In the genomic region with DNA sequence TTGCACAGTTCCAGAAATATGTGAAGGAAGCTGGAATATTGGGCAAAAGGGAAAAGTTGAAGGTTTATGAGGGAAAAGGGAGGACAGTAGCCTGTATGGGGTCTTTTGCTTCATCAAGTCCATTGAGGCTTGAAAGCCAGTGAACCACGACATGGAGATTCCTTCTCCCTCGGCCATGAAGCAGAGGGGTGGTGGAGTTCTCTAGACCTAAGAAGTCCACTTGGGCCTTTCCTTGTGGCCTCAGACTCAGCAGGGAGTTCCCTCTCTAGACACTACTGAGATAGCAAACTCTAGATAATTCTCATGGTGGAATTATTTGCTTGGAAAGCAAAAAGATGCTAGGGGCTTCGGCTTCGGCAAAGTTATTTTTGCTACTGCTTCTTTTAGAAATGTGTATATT, we compare ENCODE assay signal across 33 cellular contexts.
DNase-seq lines count a peak whose midpoint lies in the region; ATAC-seq, FAIRE-seq and TF ChIP-seq lines count a peak whose summit lies in the region.
"Had no signal": no experiment of that assay in that cellular context is flagged by ENCODE, and none has a peak within 500 bp of the region (broad histone marks: within the 10 kb centered on the region; RNA-seq: fewer than 3 reads in every experiment).

No MANE protein-coding gene starts in this region.

- intact Hi-C loops in Calu3 (cut with micrococcal nuclease; ENCODE audit: unreplicated experiment) (loop anchor here (5.0 kb wide), 1 partner anchor 77 kb away; a partner anchor contains a TSS), body of pancreas (cut with DNase I) (no loop called here)

- H3K27me3 ChIP-seq in fibroblast of lung (ENCODE audit: control insufficient read depth, insufficient read depth, low read length) (no peaks in the 10 kb centered on the region), osteoblast (ENCODE audit: insufficient read depth, low read length) (no peaks in the 10 kb centered on the region), body of pancreas (no peaks in the 10 kb centered on the region)
- H3K27me3 ChIP-seq: BLaER1, esophagus muscularis mucosa, pancreas had no signal

- peak overlapping the region; percentile 40 for H3K27ac Mint-ChIP-seq in Calu3 (ENCODE audit: unreplicated experiment)
- H3K27ac Mint-ChIP-seq: activated CD8-positive, alpha-beta memory T cell treated with anti-CD3 and anti-CD28 coated beads, Interleukin-2, amount 10 ng/mL, durations not matched to agents 7 days and 5 days; activated T-cell treated with anti-CD3 and anti-CD28 coated beads, Interleukin-2, amount 50 U/mL, for 72 hours; immature natural killer cell; natural killer cell treated with Interleukin-12 subunit alpha and Interleukin-12 subunit beta and Interleukin-15 and Interleukin-18, amount 100 ng/mL, for 72 hours; WTC11 had no signal

- H3K27me3 Mint-ChIP-seq in Calu3 (ENCODE audit: unreplicated experiment): no peaks in the 10 kb centered on the region

- H2AFZ ChIP-seq in fibroblast of lung (ENCODE audit: low read length): no peak overlapping the region
- H2AFZ ChIP-seq in osteoblast (ENCODE audit: low read length): peak overlapping the region; percentile 26

- H3K27ac ChIP-seq in fibroblast of lung (ENCODE audit: insufficient read depth, low read length): peak overlapping the region; percentile 91
- peak overlapping the region; percentile 80 for H3K27ac ChIP-seq in osteoblast (ENCODE audit: low read depth, low read length)
- H3K27ac ChIP-seq in body of pancreas: no peak overlapping the region
- H3K27ac ChIP-seq: BLaER1, esophagus muscularis mucosa, gastrocnemius medialis, KMS-11, left ventricle myocardium inferior, pancreas, transverse colon had no signal

- peaks cover 32% of the 10 kb centered on the region for H3K4me1 Mint-ChIP-seq in Calu3 (ENCODE audit: low read depth, unreplicated experiment)
- H3K4me1 Mint-ChIP-seq: activated CD8-positive, alpha-beta memory T cell treated with anti-CD3 and anti-CD28 coated beads, Interleukin-2, amount 10 ng/mL, durations not matched to agents 7 days and 5 days; immature natural killer cell had no signal

- TF ChIP-seq CTCF in Calu3 (IDR thresholded peaks at IDR 0.05; ENCODE audit: unreplicated experiment) (no peak), fibroblast of lung (conservative IDR thresholded peaks at IDR 0.05 in 1 of 2, IDR thresholded peaks at IDR 0.05 in 1 of 2; ENCODE audit: low read depth in 1 of 2, low read length in 2 of 2) (no peak), osteoblast (IDR thresholded peaks at IDR 0.05; ENCODE audit: extremely low read depth, low read depth, low read length) (no peak), body of pancreas (IDR thresholded peaks at IDR 0.05) (no peak)

- no peak for TF ChIP-seq POLR2A in body of pancreas (IDR thresholded peaks at IDR 0.05)

- no peaks in the 10 kb centered on the region for H3K79me2 ChIP-seq in fibroblast of lung (ENCODE audit: control insufficient read depth, insufficient read depth, low read length)
- no peaks in the 10 kb centered on the region for H3K79me2 ChIP-seq in osteoblast (ENCODE audit: insufficient read depth, low read length)

- CTCF ChIA-PET in Calu3 (lab: Charles Lee): no interaction called here

- peak overlapping the region; percentile 82 for H3K4me2 ChIP-seq in fibroblast of lung (ENCODE audit: extremely low read depth, insufficient read depth, low read length)
- peak overlapping the region; percentile 65 for H3K4me2 ChIP-seq in osteoblast (ENCODE audit: insufficient read depth, low read length)
- H3K4me2 ChIP-seq: BLaER1, KMS-11 had no signal

- H3K4me3 ChIP-seq in fibroblast of lung (replicated peaks in 1 of 4; ENCODE audit: control extremely low read depth in 1 of 4, insufficient read depth in 1 of 4, low read depth in 3 of 4, low read length in 4 of 4): no peak overlapping the region
- no peak overlapping the region for H3K4me3 ChIP-seq in osteoblast (ENCODE audit: insufficient read depth, low read length)
- no peak overlapping the region for H3K4me3 ChIP-seq in body of pancreas
- H3K4me3 ChIP-seq: BLaER1, esophagus muscularis mucosa, gastrocnemius medialis, left ventricle myocardium inferior, pancreas, transverse colon had no signal

- H3K4me1 ChIP-seq in fibroblast of lung (ENCODE audit: control insufficient read depth, extremely low read depth, insufficient read depth, low read length) (peaks cover 31% of the 10 kb centered on the region), osteoblast (ENCODE audit: insufficient read depth, low read length) (peaks cover 57% of the 10 kb centered on the region), body of pancreas (no peaks in the 10 kb centered on the region)
- H3K4me1 ChIP-seq: BLaER1, gastrocnemius medialis, left ventricle myocardium inferior, pancreas had no signal

- BruUV-seq in Calu3 (replicated peaks; lab: Mats Ljungman, UMichigan): no TSS peak

- H3K4me3 Mint-ChIP-seq in Calu3 (ENCODE audit: low read depth, unreplicated experiment): no peak overlapping the region
- H3K4me3 Mint-ChIP-seq: activated CD8-positive, alpha-beta memory T cell treated with anti-CD3 and anti-CD28 coated beads, Interleukin-2, amount 10 ng/mL, durations not matched to agents 7 days and 5 days; activated T-cell treated with anti-CD3 and anti-CD28 coated beads, Interleukin-2, amount 50 U/mL, for 72 hours; immature natural killer cell; natural killer cell treated with Interleukin-12 subunit alpha and Interleukin-12 subunit beta and Interleukin-15 and Interleukin-18, amount 100 ng/mL, for 72 hours; WTC11 had no signal

- H3K9me3 ChIP-seq in fibroblast of lung (ENCODE audit: control insufficient read depth, insufficient read depth, low read depth, low read length) (no peaks in the 10 kb centered on the region), osteoblast (ENCODE audit: low read depth, low read length) (no peaks in the 10 kb centered on the region), body of pancreas (no peaks in the 10 kb centered on the region)
- H3K9me3 ChIP-seq: BLaER1, esophagus muscularis mucosa, gastrocnemius medialis, left ventricle myocardium inferior, pancreas, transverse colon had no signal

- FAIRE-seq in RCC 7860 (lab: Jason Lieb, UNC): no peak
- FAIRE-seq: GM18507, pancreas had no signal

- no peak for DNase-seq in Calu3
- peak; percentile 41 for DNase-seq in RCC 7860 (ENCODE audit: low spot score)
- no peak for DNase-seq in fibroblast of lung (ENCODE audit: low read depth in 2 of 2)
- DNase-seq in osteoblast (ENCODE audit: insufficient read length, low spot score, missing footprints): no peak
- no peak for DNase-seq in body of pancreas
- DNase-seq in DMS153 (lab: John Stamatoyannopoulos, UW): no peak
- DNase-seq: activated CD4-positive, alpha-beta T cell treated with anti-CD3 and anti-CD28 coated beads, Interleukin-2, amount 50 U/mL, for 1 hour; activated CD8-positive, alpha-beta memory T cell treated with anti-CD3 and anti-CD28 coated beads, Interleukin-2, amount 10 ng/mL, durations not matched to agents 7 days and 5 days; activated naive CD4-positive, alpha-beta T cell treated with Interleukin-2 at 50 U/mL for 16 hours; activated T-cell treated with anti-CD3 and anti-CD28 coated beads, Interleukin-2, amount 50 U/mL, for 72 hours; cortex of kidney; DMS79; gastrocnemius medialis; GF-D8; hypothalamus; immature natural killer cell; left ventricle myocardium inferior; midbrain; NCI-H146; NCI-H2107; pancreas; retina; SIG-M5; stimulated activated CD4-positive, alpha-beta T cell treated with anti-CD3 and anti-CD28 coated beads, Interleukin-2, amount 100 ng/mL, for 24 hours; transverse colon had no signal

- H3K36me3 ChIP-seq in fibroblast of lung (ENCODE audit: control insufficient read depth, insufficient read depth, low read length) (no peaks in the 10 kb centered on the region), osteoblast (ENCODE audit: insufficient read depth, low read length) (no peaks in the 10 kb centered on the region), body of pancreas (replicated peaks in 1 of 2; ENCODE audit: insufficient read depth in 1 of 2, low read depth in 2 of 2) (no peaks in the 10 kb centered on the region)
- H3K36me3 ChIP-seq: BLaER1, esophagus muscularis mucosa, gastrocnemius medialis, left ventricle myocardium inferior, pancreas, transverse colon had no signal

- no peaks in the 10 kb centered on the region for H3K9me3 Mint-ChIP-seq in Calu3 (ENCODE audit: low read depth, unreplicated experiment)
- H3K9me3 Mint-ChIP-seq: activated T-cell treated with anti-CD3 and anti-CD28 coated beads, Interleukin-2, amount 50 U/mL, for 72 hours; natural killer cell treated with Interleukin-12 subunit alpha and Interleukin-12 subunit beta and Interleukin-15 and Interleukin-18, amount 100 ng/mL, for 72 hours; WTC11 had no signal

- 92 to 94% methylated on average over 4 of the region's 4 CpGs for WGBS in body of pancreas, 2 donors

- ATAC-seq in body of pancreas (no peak), GM18502 (IDR thresholded peaks at IDR 0.05; ENCODE audit: poor library complexity, unreplicated experiment) (no peak), HG02852 (IDR thresholded peaks at IDR 0.05; ENCODE audit: unreplicated experiment) (no peak)
- ATAC-seq: activated CD8-positive, alpha-beta memory T cell treated with anti-CD3 and anti-CD28 coated beads, Interleukin-2, amount 10 ng/mL, durations not matched to agents 7 days and 5 days; activated T-cell treated with anti-CD3 and anti-CD28 coated beads, Interleukin-2, amount 50 U/mL, for 72 hours; gastrocnemius medialis; natural killer cell treated with Interleukin-12 subunit alpha and Interleukin-12 subunit beta and Interleukin-15 and Interleukin-18, amount 100 ng/mL, for 72 hours; pancreas had no signal

- no peak overlapping the region for H3K9ac ChIP-seq in fibroblast of lung (ENCODE audit: insufficient read depth, low read length)
- H3K9ac ChIP-seq: BLaER1, KMS-11 had no signal

- no peaks in the 10 kb centered on the region for H4K20me1 ChIP-seq in fibroblast of lung (ENCODE audit: control insufficient read depth, extremely low read depth, insufficient read depth, low read length)
- no peaks in the 10 kb centered on the region for H4K20me1 ChIP-seq in osteoblast (ENCODE audit: insufficient read depth, low read length)
- H4K20me1 ChIP-seq: BLaER1 had no signal

- H3K36me3 Mint-ChIP-seq in Calu3 (ENCODE audit: insufficient read depth, unreplicated experiment): no peaks in the 10 kb centered on the region
- H3K36me3 Mint-ChIP-seq: activated CD8-positive, alpha-beta memory T cell treated with anti-CD3 and anti-CD28 coated beads, Interleukin-2, amount 10 ng/mL, durations not matched to agents 7 days and 5 days; immature natural killer cell; natural killer cell treated with Interleukin-12 subunit alpha and Interleukin-12 subunit beta and Interleukin-15 and Interleukin-18, amount 100 ng/mL, for 72 hours; WTC11 had no signal

Comparison
In these comparisons a context has a peak if more than half of its experiments do, and no peak if none do; other contexts are left out.
1. H3K27ac ChIP-seq: peak in fibroblast of lung (single experiment) and osteoblast (single experiment); none in body of pancreas (0 of 4).